Comparison of ENCODE assay signal across 9 cellular contexts in genomic region chr3:30747771-30748281, GRCh38.
DNase-seq lines count a peak whose midpoint lies in the region; ATAC-seq, FAIRE-seq and TF ChIP-seq lines count a peak whose summit lies in the region.
"Had no signal": no experiment of that assay in that cellular context is flagged by ENCODE, and none has a peak within 500 bp of the region (broad histone marks: within the 10 kb centered on the region; RNA-seq: fewer than 3 reads in every experiment).

No MANE protein-coding gene starts in this region.

- no peaks in the 10 kb centered on the region for H3K9me3 ChIP-seq in H9 (ENCODE audit: control insufficient read depth, low read depth, low read length)
- no peaks in the 10 kb centered on the region for H3K9me3 ChIP-seq in small intestine (ENCODE audit: control insufficient read depth, low read depth)

- no peaks in the 10 kb centered on the region for H3K27me3 Mint-ChIP-seq in H9 (ENCODE audit: low read depth)

- TF ChIP-seq POLR2A in GM18505 (IDR thresholded peaks at IDR 0.05; ENCODE audit: borderline replicate concordance, extremely low read depth, insufficient read depth, insufficient read length) (no peak), GM12891 (IDR thresholded peaks at IDR 0.05; ENCODE audit: low read depth, low read length) (no peak)

- H3K79me1 ChIP-seq in H9 (ENCODE audit: insufficient read depth, low read depth, low read length, poor library complexity, severe bottlenecking) = no peaks in the 10 kb centered on the region

- H3K4me1 Mint-ChIP-seq in H9 = peaks cover 57 to 66% of the 10 kb centered on the region in 2 experiments

- H2BK12ac ChIP-seq in H9 (ENCODE audit: insufficient read length, low read depth, low read length) = no peak overlapping the region

- peaks cover 4% of the 10 kb centered on the region; the same call in 1 of the 2 replicates for H3K4me1 ChIP-seq in H9 (ENCODE audit: insufficient read depth, low read length)
- no peaks in the 10 kb centered on the region for H3K4me1 ChIP-seq in small intestine (ENCODE audit: control insufficient read depth in 2 of 2, insufficient read depth in 1 of 2, low read depth in 1 of 2, low read length in 1 of 2)

- TF ChIP-seq CTCF in H9 (conservative IDR thresholded peaks at IDR 0.05) = peak; percentile 72
- TF ChIP-seq CTCF in foreskin fibroblast (IDR thresholded peaks at IDR 0.05; ENCODE audit: low read depth, low read length) = peak; percentile 59

- no peak overlapping the region for H3K4me2 ChIP-seq in H9 (ENCODE audit: insufficient read depth, insufficient read length, low read length)

- H2BK5ac ChIP-seq in H9 (ENCODE audit: insufficient read length, low read length) = no peak overlapping the region

- no peak overlapping the region for H3K4me3 Mint-ChIP-seq in H9

- no peak overlapping the region for H3K27ac ChIP-seq in H9 (ENCODE audit: insufficient read length, low read depth, low read length)
- H3K27ac ChIP-seq in small intestine (ENCODE audit: low read depth in 1 of 2, low read length in 1 of 2) = no peak overlapping the region

- H2BK15ac ChIP-seq in H9 (ENCODE audit: low read depth, low read length) = no peak overlapping the region

- H2BK120ac ChIP-seq in H9 (ENCODE audit: low read depth, low read length, poor library complexity, severe bottlenecking) = no peak overlapping the region

- no peak overlapping the region for H3K9ac ChIP-seq in H9 (ENCODE audit: extremely low read depth, insufficient read length, low read length)

- H3K9me3 Mint-ChIP-seq in H9 = no peaks in the 10 kb centered on the region; a peak in 1 of 5 replicates

- no peak for FAIRE-seq in small intestine (lab: Jason Lieb, UNC)
- no peak for FAIRE-seq in GM12891 (lab: Jason Lieb, UNC)

- no peaks in the 10 kb centered on the region for H3K79me2 ChIP-seq in H9 (ENCODE audit: insufficient read depth, low read length)

- no peak overlapping the region for H4K8ac ChIP-seq in H9 (replicated peaks; ENCODE audit: insufficient read length, low read depth, low read length)

- H3K36me3 ChIP-seq in small intestine (ENCODE audit: control insufficient read depth in 2 of 2, insufficient read depth in 2 of 2, low read length in 2 of 2) = no peaks in the 10 kb centered on the region

- no peaks in the 10 kb centered on the region for H3K23me2 ChIP-seq in H9 (ENCODE audit: insufficient read length, low read depth, low read length, poor library complexity, severe bottlenecking)

- H2AFZ ChIP-seq in H9 (ENCODE audit: low read length) = no peak overlapping the region

- no peak for ATAC-seq in GM18505 (IDR thresholded peaks at IDR 0.05; ENCODE audit: unreplicated experiment)

- no CpG with 5 or more reads among the region's 4 CpGs for WGBS in H9 (ENCODE audit: extremely low coverage, insufficient read length, low lambda C conversion rate)
- 65 to 66% (median 65%) methylated on average over 4 of the region's 4 CpGs for WGBS in small intestine, 3 donors

- no peak overlapping the region for H3K23ac ChIP-seq in H9 (ENCODE audit: insufficient read length, low read depth, low read length)

- H3K36me3 Mint-ChIP-seq in H9 (ENCODE audit: insufficient read depth in 1 of 3, low read depth in 3 of 3) = no peaks in the 10 kb centered on the region

- DNase-seq in H9 (no peak), RKO (ENCODE audit: low spot score) (peak; percentile 28), foreskin fibroblast (peak; percentile 30 to 69), small intestine (peak; percentile 7), NCI-H2196 (lab: John Stamatoyannopoulos, UW; ENCODE audit: unreplicated experiment) (no peak), GM19238 (ENCODE audit: insufficient read length, low spot score) (no peak), GM12891 (ENCODE audit: insufficient read length, low spot score) (no peak)
- DNase-seq: activated T-cell treated with anti-CD3 and anti-CD28 coated beads, Interleukin-2, amount 50 U/mL, for 48 hours had no signal

- H2AK5ac ChIP-seq in H9 (ENCODE audit: insufficient read length, low read length) = no peak overlapping the region

- no peak overlapping the region for H3K18ac ChIP-seq in H9 (ENCODE audit: insufficient read length, low read depth, low read length)

- no peak overlapping the region for H3K56ac ChIP-seq in H9 (ENCODE audit: insufficient read length, low read depth, low read length)

- no peak overlapping the region for H4K91ac ChIP-seq in H9 (ENCODE audit: insufficient read length, low read depth, low read length)

- H3K14ac ChIP-seq in H9 (ENCODE audit: insufficient read depth, low read length) = no peak overlapping the region

- H4K5ac ChIP-seq in H9 (ENCODE audit: insufficient read length, low read depth, low read length) = no peak overlapping the region

- H4K20me1 ChIP-seq in H9 (ENCODE audit: control insufficient read depth, insufficient read depth, insufficient read length) = no peaks in the 10 kb centered on the region

- no peak overlapping the region for H2BK20ac ChIP-seq in H9 (ENCODE audit: low read depth, low read length, poor library complexity, severe bottlenecking)

- no peak overlapping the region for H3T11ph ChIP-seq in H9 (ENCODE audit: low read length)

- H3K4me3 ChIP-seq in foreskin fibroblast (ENCODE audit: low read depth in 1 of 2, low read length in 2 of 2) (no peak overlapping the region), small intestine (ENCODE audit: low read depth in 1 of 2, low read length in 2 of 2) (no peak overlapping the region)

- H3K4ac ChIP-seq in H9 (ENCODE audit: low read depth, low read length) = no peak overlapping the region

- no peaks in the 10 kb centered on the region for H3K27me3 ChIP-seq in H9 (ENCODE audit: insufficient read depth, low read length)
- no peaks in the 10 kb centered on the region for H3K27me3 ChIP-seq in small intestine (ENCODE audit: control insufficient read depth in 2 of 2, insufficient read depth in 2 of 2, low read length in 2 of 2)

- no peak overlapping the region for H3K27ac Mint-ChIP-seq in H9

TF ChIP-seq in GM12891, 5 proteins besides CTCF, POLR2A, EP300 and RAD21:
- TF ChIP-seq SPI1 (IDR thresholded peaks at IDR 0.05; ENCODE audit: low read depth, low read length) (no peak), PAX5 (IDR thresholded peaks at IDR 0.05; ENCODE audit: insufficient read depth, low read length, severe bottlenecking) (no peak)

Comparison
In these comparisons a context has a peak if more than half of its experiments do, and no peak if none do; other contexts are left out.
1. DNase-seq: peak in RKO (single experiment), foreskin fibroblast (2 of 2) and small intestine (single experiment); none in H9 (single experiment), NCI-H2196 (single experiment), GM19238 (single experiment) and GM12891 (single experiment).